22 cellular contexts compared by ENCODE assay signal in genomic region chr7:123789200-123789784, GRCh38. TPM values are rescaled to one million over a fixed set of nuclear protein-coding genes. Genes with fewer than 3 reads are reported as not detected.
"Had no signal": no experiment of that assay in that cellular context is flagged by ENCODE, and none has a peak within 500 bp of the region (broad histone marks: within the 10 kb centered on the region; RNA-seq: fewer than 3 reads in every experiment).

No MANE protein-coding gene starts in this region.

- H3K4me1 Mint-ChIP-seq: activated naive CD8-positive, alpha-beta T cell treated with anti-CD3 and anti-CD28 coated beads, Interleukin-2, amount 10 ng/mL, durations not matched to agents 7 days and 5 days; natural killer cell had no signal

- H3K4me1 ChIP-seq: gastrocnemius medialis, parathyroid adenoma, sigmoid colon, testis, upper lobe of left lung had no signal

- H3K4me3 ChIP-seq: body of pancreas, dorsolateral prefrontal cortex, gastrocnemius medialis, sigmoid colon, testis, upper lobe of left lung had no signal

- H3K79me2 ChIP-seq: parathyroid adenoma had no signal

- H3K27ac Mint-ChIP-seq: activated naive CD8-positive, alpha-beta T cell treated with anti-CD3 and anti-CD28 coated beads, Interleukin-2, amount 10 ng/mL, durations not matched to agents 7 days and 5 days; activated T-helper 1 cell treated with anti-CD3 and anti-CD28 coated beads, Interleukin-12 subunit alpha, Interleukin-12 subunit beta, Interleukin-2, Interleukin-4 antibody, amounts not matched to agents 30 ng/mL and 10 ng/mL and 1 ng/mL, durations not matched to agents 14 hours and 24 hours and 36 hours; natural killer cell; stimulated activated effector memory CD8-positive, alpha-beta T cell treated with anti-CD3 and anti-CD28 coated beads, Interleukin-12 subunit alpha, Interleukin-12 subunit beta, amount 100 ng/mL, for 72 hours had no signal

- H3K9ac ChIP-seq: parathyroid adenoma had no signal

- H3K27ac ChIP-seq: body of pancreas, gastrocnemius medialis, parathyroid adenoma, sigmoid colon, testis, upper lobe of left lung had no signal

- H3K27me3 ChIP-seq: body of pancreas, dorsolateral prefrontal cortex, gastrocnemius medialis, sigmoid colon, testis, upper lobe of left lung had no signal

- H2AFZ ChIP-seq: parathyroid adenoma had no signal

- H3K36me3 Mint-ChIP-seq: activated naive CD8-positive, alpha-beta T cell treated with anti-CD3 and anti-CD28 coated beads, Interleukin-2, amount 10 ng/mL, durations not matched to agents 7 days and 5 days; natural killer cell; stimulated activated effector memory CD8-positive, alpha-beta T cell treated with anti-CD3 and anti-CD28 coated beads, Interleukin-12 subunit alpha, Interleukin-12 subunit beta, amount 100 ng/mL, for 72 hours had no signal

- DNase-seq: activated CD4-positive, alpha-beta T cell treated with anti-CD3 and anti-CD28 coated beads, Interleukin-2, amount 50 U/mL, for 4 hours; activated gamma-delta T cell treated with Interleukin-2 at 50 U/mL for 16 hours; activated naive CD8-positive, alpha-beta T cell treated with anti-CD3 and anti-CD28 coated beads, Interleukin-2, amount 10 ng/mL, durations not matched to agents 7 days and 5 days; body of pancreas; caudate nucleus; dorsolateral prefrontal cortex; gastrocnemius medialis; head of caudate nucleus; left ventricle myocardium superior; mesendoderm; natural killer cell; sigmoid colon; stimulated activated CD4-positive, alpha-beta T cell treated with anti-CD3 and anti-CD28 coated beads, Interleukin-4, amount 100 ng/mL, for 24 hours; testis; upper lobe of left lung had no signal

- H3K36me3 ChIP-seq: gastrocnemius medialis, sigmoid colon, upper lobe of left lung had no signal

- H3K4me3 Mint-ChIP-seq: activated naive CD8-positive, alpha-beta T cell treated with anti-CD3 and anti-CD28 coated beads, Interleukin-2, amount 10 ng/mL, durations not matched to agents 7 days and 5 days; activated T-helper 1 cell treated with anti-CD3 and anti-CD28 coated beads, Interleukin-12 subunit alpha, Interleukin-12 subunit beta, Interleukin-2, Interleukin-4 antibody, amounts not matched to agents 30 ng/mL and 10 ng/mL and 1 ng/mL, durations not matched to agents 14 hours and 24 hours and 36 hours; natural killer cell; stimulated activated effector memory CD8-positive, alpha-beta T cell treated with anti-CD3 and anti-CD28 coated beads, Interleukin-12 subunit alpha, Interleukin-12 subunit beta, amount 100 ng/mL, for 72 hours had no signal

- H3K9me3 ChIP-seq: body of pancreas, gastrocnemius medialis, sigmoid colon, testis, upper lobe of left lung had no signal

- ATAC-seq: body of pancreas, gastrocnemius medialis, left ventricle myocardium superior, natural killer cell had no signal

- H3K9me3 Mint-ChIP-seq: activated naive CD8-positive, alpha-beta T cell treated with anti-CD3 and anti-CD28 coated beads, Interleukin-2, amount 10 ng/mL, durations not matched to agents 7 days and 5 days; activated T-helper 1 cell treated with anti-CD3 and anti-CD28 coated beads, Interleukin-12 subunit alpha, Interleukin-12 subunit beta, Interleukin-2, Interleukin-4 antibody, amounts not matched to agents 30 ng/mL and 10 ng/mL and 1 ng/mL, durations not matched to agents 14 hours and 24 hours and 36 hours; natural killer cell; stimulated activated effector memory CD8-positive, alpha-beta T cell treated with anti-CD3 and anti-CD28 coated beads, Interleukin-12 subunit alpha, Interleukin-12 subunit beta, amount 100 ng/mL, for 72 hours had no signal

RNA-seq across cellular contexts. Expression of gene HYAL4, which starts 55.7 kb away (rescaled TPM):
- total RNA-seq: activated CD8-positive, alpha-beta memory T cell treated with anti-CD3 and anti-CD28 coated beads for 36 hours; activated naive CD8-positive, alpha-beta T cell treated with anti-CD3 and anti-CD28 coated beads, Interleukin-2, amount 10 ng/mL, durations not matched to agents 7 days and 5 days; activated T-helper 1 cell treated with anti-CD3 and anti-CD28 coated beads, Interleukin-12 subunit alpha, Interleukin-12 subunit beta, Interleukin-2, Interleukin-4 antibody, amounts not matched to agents 30 ng/mL and 10 ng/mL and 1 ng/mL, durations not matched to agents 14 hours and 24 hours and 36 hours; body of pancreas; epithelial cell of proximal tubule; kidney epithelial cell; left ventricle myocardium superior; natural killer cell; sigmoid colon; T-helper 1 cell treated with Interleukin-12 subunit alpha and Interleukin-12 subunit beta and Interleukin-4 antibody, amounts not matched to agents 30 ng/mL and 1 ng/mL, for 36 hours; upper lobe of left lung had no signal
